ENCODE assay signal across 10 cellular contexts in genomic region chr19:41774515-41774980, GRCh38. TPM values are rescaled to one million over a fixed set of nuclear protein-coding genes. Genes with fewer than 3 reads are reported as not detected.
DNase-seq lines count a peak whose midpoint lies in the region; ATAC-seq and TF ChIP-seq lines count a peak whose summit lies in the region.
"Had no signal": no experiment of that assay in that cellular context is flagged by ENCODE, and none has a peak within 500 bp of the region (broad histone marks: within the 10 kb centered on the region; RNA-seq: fewer than 3 reads in every experiment).

No MANE protein-coding gene starts in this region.

- no peak overlapping the region for H3K27ac ChIP-seq in CD4-positive, alpha-beta T cell (ENCODE audit: low read depth, low read length)
- H3K27ac ChIP-seq in mucosa of rectum (ENCODE audit: low read depth in 2 of 2, low read length in 2 of 2) = peak overlapping the region; percentile 87 to 92
- H3K27ac ChIP-seq: KMS-11 had no signal

- H3K36me3 ChIP-seq in mucosa of rectum (ENCODE audit: control insufficient read depth in 2 of 2, insufficient read depth in 2 of 2, low read length in 2 of 2) = peaks cover 0 to 5% of the 10 kb centered on the region in 2 donors

- no peaks in the 10 kb centered on the region for H3K9me3 Mint-ChIP-seq in CD4-positive, alpha-beta T cell
- no peaks in the 10 kb centered on the region for H3K9me3 Mint-ChIP-seq in activated T-cell treated with anti-CD3 and anti-CD28 coated beads, Interleukin-2, amount 50 U/mL, for 72 hours

- H3K4me1 Mint-ChIP-seq in CD4-positive, alpha-beta T cell (ENCODE audit: low read depth) = peaks cover 44% of the 10 kb centered on the region
- peaks cover 42% of the 10 kb centered on the region for H3K4me1 Mint-ChIP-seq in activated T-cell treated with anti-CD3 and anti-CD28 coated beads, Interleukin-2, amount 50 U/mL, for 72 hours (ENCODE audit: low read depth)

- POLR2A ChIA-PET in CD4-positive, alpha-beta T cell (lab: Charles Lee) = interaction anchor here (0.6 to 1.5 kb wide), 7 partner anchors 10 to 1778 kb away, joined by 3 to 10 read pairs (median 3); partner anchors contain the start of gene RPS19

- no peaks in the 10 kb centered on the region for H3K36me3 Mint-ChIP-seq in CD4-positive, alpha-beta T cell (ENCODE audit: low read depth)
- H3K36me3 Mint-ChIP-seq in activated T-cell treated with anti-CD3 and anti-CD28 coated beads, Interleukin-2, amount 50 U/mL, for 72 hours (ENCODE audit: insufficient read depth in 2 of 2) = no peaks in the 10 kb centered on the region

- peaks cover 27% of the 10 kb centered on the region for H3K27me3 ChIP-seq in CD4-positive, alpha-beta T cell (ENCODE audit: control insufficient read depth, insufficient read depth, low read length)
- H3K27me3 ChIP-seq in mucosa of rectum (ENCODE audit: control insufficient read depth in 2 of 2, insufficient read depth in 2 of 2, low read length in 2 of 2) = no peaks in the 10 kb centered on the region

- H3K27ac Mint-ChIP-seq in CD4-positive, alpha-beta T cell = peak overlapping the region; percentile 6
- peak overlapping the region; percentile 30 for H3K27ac Mint-ChIP-seq in activated T-cell treated with anti-CD3 and anti-CD28 coated beads, Interleukin-2, amount 50 U/mL, for 72 hours

- H3K9me3 ChIP-seq in CD4-positive, alpha-beta T cell (ENCODE audit: control insufficient read depth, low read length) = no peaks in the 10 kb centered on the region
- no peaks in the 10 kb centered on the region for H3K9me3 ChIP-seq in mucosa of rectum (ENCODE audit: control insufficient read depth in 2 of 2, low read length in 2 of 2)

- peak in 9 of 10 experiments; percentile 18 to 53 (median 31) for DNase-seq in CD4-positive, alpha-beta T cell
- DNase-seq in NCI-H69 (lab: John Stamatoyannopoulos, UW) = peak; percentile 99
- DNase-seq in activated T-cell treated with anti-CD3 and anti-CD28 coated beads, Interleukin-2, amount 50 U/mL, for 72 hours = peak; percentile 44 to 58
- no peak for DNase-seq in CD1c-positive myeloid dendritic cell (ENCODE audit: extremely low spot score)
- no peak for DNase-seq in SKM-1 treated with dmso at 0.1 percent for 144 hours (lab: John Stamatoyannopoulos, UW; ENCODE audit: unreplicated experiment)
- no peak for DNase-seq in NCI-H524 treated with DMSO at 0.1 percent for 48 hours (lab: John Stamatoyannopoulos, UW)
- DNase-seq: retina had no signal

- peaks cover 22 to 55% of the 10 kb centered on the region in 2 donors for H3K4me1 ChIP-seq in mucosa of rectum (ENCODE audit: control insufficient read depth in 2 of 2, insufficient read depth in 2 of 2, low read length in 2 of 2)

- intact Hi-C loops in CD4-positive, alpha-beta T cell (cut with DNase I, micrococcal nuclease) = loop anchor here in 1 of 2 experiments (1.0 kb wide), 1 partner anchor 11 kb away; no protein-coding TSS in a partner anchor

- ATAC-seq in CD4-positive, alpha-beta T cell (ENCODE audit: poor library complexity) = peak; percentile 83
- peak; percentile 74 to 90 for ATAC-seq in activated T-cell treated with anti-CD3 and anti-CD28 coated beads, Interleukin-2, amount 50 U/mL, for 72 hours (replicated peaks in 1 of 2)
- ATAC-seq in HG02981 (IDR thresholded peaks at IDR 0.05; ENCODE audit: unreplicated experiment) = no peak

- H3K4me3 Mint-ChIP-seq in CD4-positive, alpha-beta T cell = peak overlapping the region; percentile 70
- H3K4me3 Mint-ChIP-seq in activated T-cell treated with anti-CD3 and anti-CD28 coated beads, Interleukin-2, amount 50 U/mL, for 72 hours = peak overlapping the region in 1 of 2 donors; percentile 41

- H3K27me3 Mint-ChIP-seq in CD4-positive, alpha-beta T cell = peaks cover 87% of the 10 kb centered on the region
- peaks cover 73% of the 10 kb centered on the region for H3K27me3 Mint-ChIP-seq in activated T-cell treated with anti-CD3 and anti-CD28 coated beads, Interleukin-2, amount 50 U/mL, for 72 hours (ENCODE audit: low read depth)

- CTCF ChIA-PET in CD4-positive, alpha-beta T cell (lab: Charles Lee) = interaction anchor here (0.7 to 2.0 kb wide), 8 partner anchors 10 to 423 kb away, joined by 3 to 7 read pairs (median 4); no protein-coding TSS in a partner anchor

- H3K9ac ChIP-seq in mucosa of rectum (ENCODE audit: low read depth in 1 of 2, low read length in 2 of 2) = no peak overlapping the region
- H3K9ac ChIP-seq: KMS-11 had no signal

- TF ChIP-seq CTCF in CD4-positive, alpha-beta T cell (IDR thresholded peaks at IDR 0.05) = no peak

- H3K4me3 ChIP-seq in mucosa of rectum (ENCODE audit: low read length in 2 of 2) = no peak overlapping the region

RNA-seq across cellular contexts. Expression of gene CEACAM6, which starts 19.2 kb away (rescaled TPM):
- not detected for total RNA-seq in CD4-positive, alpha-beta T cell
- total RNA-seq in activated T-cell treated with anti-CD3 and anti-CD28 coated beads, Interleukin-2, amount 50 U/mL, for 72 hours = not detected

RNA-seq across cellular contexts. Expression of gene CEACAM3, which starts 21.8 kb away (rescaled TPM):
- not detected for total RNA-seq in CD4-positive, alpha-beta T cell
- not detected for total RNA-seq in activated T-cell treated with anti-CD3 and anti-CD28 coated beads, Interleukin-2, amount 50 U/mL, for 72 hours

Comparison
In these comparisons a context has a peak if more than half of its experiments do, and no peak if none do; other contexts are left out.
1. DNase-seq: peak in CD4-positive, alpha-beta T cell (9 of 10), NCI-H69 (single experiment) and activated T-cell treated with anti-CD3 and anti-CD28 coated beads, Interleukin-2, amount 50 U/mL, for 72 hours (2 of 2); none in CD1c-positive myeloid dendritic cell (single experiment), SKM-1 treated with dmso at 0.1 percent for 144 hours (single experiment) and NCI-H524 treated with DMSO at 0.1 percent for 48 hours (single experiment).